ENCODE assay signal across 13 cellular contexts in the genomic region with DNA sequence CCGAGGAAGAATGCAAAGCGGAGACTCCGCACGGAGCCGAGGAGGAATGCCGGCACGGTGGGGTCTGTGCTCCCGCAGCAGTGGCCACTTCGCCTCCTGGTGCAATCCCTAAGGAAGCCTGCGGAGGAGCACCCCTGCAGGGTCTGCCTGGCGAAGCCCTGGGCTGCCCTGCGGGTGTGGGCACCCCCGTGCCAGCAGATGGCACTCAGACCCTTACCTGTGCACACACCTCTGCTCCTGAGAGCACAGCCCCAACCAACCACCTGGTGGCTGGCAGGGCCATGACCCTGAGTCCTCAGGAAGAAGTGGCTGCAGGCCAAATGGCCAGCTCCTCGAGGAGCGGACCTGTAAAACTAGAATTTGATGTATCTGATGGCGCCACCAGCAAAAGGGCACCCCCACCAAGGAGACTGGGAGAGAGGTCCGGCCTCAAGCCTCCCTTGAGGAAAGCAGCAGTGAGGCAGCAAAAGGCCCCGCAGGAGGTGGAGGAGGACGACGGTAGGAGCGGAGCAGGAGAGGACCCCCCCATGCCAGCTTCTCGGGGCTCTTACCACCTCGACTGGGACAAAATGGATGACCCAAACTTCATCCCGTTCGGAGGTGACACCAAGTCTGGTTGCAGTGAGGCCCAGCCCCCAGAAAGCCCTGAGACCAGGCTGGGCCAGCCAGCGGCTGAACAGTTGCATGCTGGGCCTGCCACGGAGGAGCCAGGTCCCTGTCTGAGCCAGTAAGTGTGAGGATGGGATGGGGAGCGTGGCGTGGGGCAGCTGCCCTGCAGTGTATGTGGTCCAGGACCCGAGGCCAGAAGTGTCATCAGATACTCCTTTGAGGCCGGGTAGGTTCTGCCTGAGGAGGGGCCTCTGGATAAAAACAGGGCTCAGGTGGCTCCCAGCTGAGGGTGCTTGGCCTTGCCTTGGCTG. TPM values are rescaled to one million over a fixed set of nuclear protein-coding genes. Genes with fewer than 3 reads are reported as not detected.
DNase-seq lines count a peak whose midpoint lies in the region; ATAC-seq, FAIRE-seq and TF ChIP-seq lines count a peak whose summit lies in the region.
"Had no signal": no experiment of that assay in that cellular context is flagged by ENCODE, and none has a peak within 500 bp of the region (broad histone marks: within the 10 kb centered on the region; RNA-seq: fewer than 3 reads in every experiment).

No MANE protein-coding gene starts in this region.

- H3K9me3 ChIP-seq in HepG2 (ENCODE audit: low read length) (no peaks in the 10 kb centered on the region), transverse colon (no peaks in the 10 kb centered on the region)
- H3K9me3 ChIP-seq: sigmoid colon had no signal

- H3K36me3 Mint-ChIP-seq in activated naive CD4-positive, alpha-beta T cell treated with anti-CD3 and anti-CD28 coated beads, Interleukin-2, amount 50 U/mL, for 72 hours, result peaks cover 68 to 71% of the 10 kb centered on the region in 2 donors
- H3K36me3 Mint-ChIP-seq in MCF 10A (ENCODE audit: insufficient read depth, unreplicated experiment), result peaks cover 60% of the 10 kb centered on the region

- H3K27me3 ChIP-seq in HepG2 (ENCODE audit: control insufficient read depth in 1 of 2, insufficient read depth in 2 of 2, low read length in 2 of 2), result no peaks in the 10 kb centered on the region
- no peaks in the 10 kb centered on the region for H3K27me3 ChIP-seq in transverse colon
- H3K27me3 ChIP-seq: sigmoid colon had no signal

- no peak for TF ChIP-seq POLR2A in HepG2 (IDR thresholded peaks at IDR 0.05; ENCODE audit: insufficient read depth in 1 of 2, low read depth in 2 of 2, low read length in 2 of 2)
- no peak for TF ChIP-seq POLR2A in transverse colon (IDR thresholded peaks at IDR 0.05)

- peaks cover 3% of the 10 kb centered on the region; the same call in 1 of the 2 replicates for H4K20me1 ChIP-seq in HepG2 (ENCODE audit: insufficient read depth, low read length)

- H3K36me3 ChIP-seq in HepG2 (replicated peaks in 1 of 2; ENCODE audit: control insufficient read depth in 1 of 2, insufficient read depth in 2 of 2, low read length in 2 of 2), result peaks cover 27 to 73% of the 10 kb centered on the region in 2 experiments; a peak in 4 of 5 replicates
- no peaks in the 10 kb centered on the region for H3K36me3 ChIP-seq in transverse colon

- intact Hi-C loops in MCF 10A (cut with micrococcal nuclease), result loop anchor here (10.0 kb wide), 1 partner anchor 384 kb away; the partner anchor contains the start of gene UVSSA
- intact Hi-C loops in HepG2 (cut with micrococcal nuclease; ENCODE audit: unreplicated experiment), result no loop called here
- intact Hi-C loops in transverse colon (cut with DNase I; ENCODE audit: low total_unique reads), result loop anchor here (2.0 kb wide), 1 partner anchor 34 kb away; no protein-coding TSS in a partner anchor

- H3K4me3 Mint-ChIP-seq in MCF 10A (ENCODE audit: unreplicated experiment), result peak overlapping the region; percentile 67

- TF ChIP-seq RAD21 in HepG2 (CRISPR knock-in tag; IDR thresholded peaks at IDR 0.05), result no peak

- no peaks in the 10 kb centered on the region for H3K27me3 Mint-ChIP-seq in MCF 10A (ENCODE audit: insufficient read depth, unreplicated experiment)

- 98% methylated on average over 22 of the region's 31 CpGs for WGBS in HepG2 (ENCODE audit: low lambda C conversion rate)
- 92% methylated on average over 31 of the region's 31 CpGs; no CpG with 5 or more reads in 1 of the 2 donors for WGBS in transverse colon (ENCODE audit: low coverage in 1 of 2), 2 donors

- H3K27ac Mint-ChIP-seq in activated naive CD4-positive, alpha-beta T cell treated with anti-CD3 and anti-CD28 coated beads, Interleukin-2, amount 50 U/mL, for 72 hours, result peak overlapping the region; percentile 72 to 81
- H3K27ac Mint-ChIP-seq in MCF 10A (ENCODE audit: low read depth, unreplicated experiment), result peak overlapping the region; percentile 94

- POLR2A ChIA-PET in MCF 10A (lab: Yijun Ruan, JAX) (interaction anchor here (0.7 to 3.4 kb wide), 7 partner anchors 12 to 381 kb away, joined by 3 to 33 read pairs (median 5); partner anchors contain the start of genes NSD2, SLBP and UVSSA), HepG2 (lab: Yijun Ruan, JAX) (no interaction called here)

- no peak for ATAC-seq in activated naive CD4-positive, alpha-beta T cell treated with anti-CD3 and anti-CD28 coated beads, Interleukin-2, amount 50 U/mL, for 72 hours
- ATAC-seq in HepG2, result no peak

- H3K4me3 ChIP-seq in HepG2 (replicated peaks in 1 of 3; ENCODE audit: insufficient read depth in 1 of 3, low read depth in 2 of 3, low read length in 3 of 3) (no peak overlapping the region), transverse colon (no peak overlapping the region)
- H3K4me3 ChIP-seq: sigmoid colon had no signal

- in situ Hi-C loops in HepG2 (cut with HindIII; ENCODE audit: extremely low pct_ligation_motif_present, low pct_unique_long_range_greater_than_20kb), result loop anchor here (5.0 kb wide), 1 partner anchor 36 kb away; no protein-coding TSS in a partner anchor
- in situ Hi-C loops in transverse colon (cut with MboI; ENCODE audit: low pct_ligation_motif_present in 1 of 4, low pct_unique_long_range_greater_than_20kb in 1 of 4, low sequenced_read_pairs in 3 of 4), result no loop called here

- peak; percentile 11 for TF ChIP-seq CTCF in MCF 10A (IDR thresholded peaks at IDR 0.05; ENCODE audit: unreplicated experiment)
- TF ChIP-seq CTCF in HepG2 (CRISPR knock-in tag; IDR thresholded peaks at IDR 0.05), result no peak
- no peak for TF ChIP-seq CTCF in transverse colon (IDR thresholded peaks at IDR 0.05)

- TF ChIP-seq EP300 in HepG2 (IDR thresholded peaks at IDR 0.05; ENCODE audit: low read depth in 2 of 2, low read length in 2 of 2) (no peak), HepG2 (CRISPR knock-in tag; IDR thresholded peaks at IDR 0.05; ENCODE audit: borderline replicate concordance) (no peak), transverse colon (IDR thresholded peaks at IDR 0.05; ENCODE audit: low read depth) (no peak)

- H3K4me1 ChIP-seq in HepG2 (ENCODE audit: insufficient read depth, low read length), result peaks cover 19% of the 10 kb centered on the region
- peaks cover 0 to 16% (median 1%) of the 10 kb centered on the region in 4 donors for H3K4me1 ChIP-seq in transverse colon

- no peak overlapping the region for H2AFZ ChIP-seq in HepG2 (ENCODE audit: low read length)

- H3K4me1 Mint-ChIP-seq in MCF 10A (ENCODE audit: insufficient read depth, unreplicated experiment), result peaks cover 45% of the 10 kb centered on the region

- H3K9ac ChIP-seq in HepG2 (ENCODE audit: insufficient read depth, low read depth, low read length), result no peak overlapping the region

- CTCF ChIA-PET in MCF 10A (lab: Yijun Ruan, JAX), result interaction anchor here (0.6 to 7.0 kb wide), 8 partner anchors 22 to 664 kb away, joined by 3 to 97 read pairs (median 4); no protein-coding TSS in a partner anchor
- CTCF ChIA-PET in HepG2 (lab: Yijun Ruan, JAX; ENCODE audit: low intra/inter-chr PET ratio, low total read pairs), result interaction anchor here (2.0 kb wide), 1 partner anchor 82 kb away, joined by 8 read pairs; no protein-coding TSS in a partner anchor

- H3K4me2 ChIP-seq in HepG2 (ENCODE audit: low read depth, low read length), result no peak overlapping the region

- H3K27ac ChIP-seq in HepG2 (ENCODE audit: extremely low read length, insufficient read depth, low read length) (no peak overlapping the region), transverse colon (peak overlapping the region; percentile 39 to 53 (median 48))

- no peak for DNase-seq in activated naive CD4-positive, alpha-beta T cell treated with anti-CD3 and anti-CD28 coated beads, Interleukin-2, amount 50 U/mL, for 72 hours (ENCODE audit: low spot score in 2 of 2)
- DNase-seq in activated naive CD4-positive, alpha-beta T cell (lab: John Stamatoyannopoulos, UW), result no peak
- DNase-seq in MCF 10A (ENCODE audit: unreplicated experiment) (no peak), HepG2 (ENCODE audit: low spot score) (no peak), transverse colon (no peak), NAMALWA (ENCODE audit: low spot score) (no peak)
- DNase-seq in stimulated activated CD4-positive, alpha-beta T cell treated with anti-CD3 and anti-CD28 coated beads, Interleukin-4, amount 100 ng/mL, for 4 hours, result no peak
- no peak for DNase-seq in stimulated activated CD4-positive, alpha-beta T cell treated with anti-CD3 and anti-CD28 coated beads, Interleukin-1b, Interleukin-23, amount 100 ng/mL, for 48 hours
- DNase-seq: activated CD8-positive, alpha-beta memory T cell treated with anti-CD3 and anti-CD28 coated beads for 24 hours; KG1; NCI-H2171 treated with DMSO at 0.1 percent for 48 hours; OCI-M1; sigmoid colon had no signal

- BruUV-seq in MCF 10A (replicated peaks; lab: Mats Ljungman, UMichigan), result no TSS peak
- BruUV-seq in HepG2 (replicated peaks; lab: Mats Ljungman, UMichigan), result no TSS peak

- no peak for FAIRE-seq in HepG2 (lab: Jason Lieb, UNC)

- no peaks in the 10 kb centered on the region for H3K9me3 Mint-ChIP-seq in activated naive CD4-positive, alpha-beta T cell treated with anti-CD3 and anti-CD28 coated beads, Interleukin-2, amount 50 U/mL, for 72 hours
- no peaks in the 10 kb centered on the region for H3K9me3 Mint-ChIP-seq in MCF 10A (ENCODE audit: unreplicated experiment)

- H3K79me2 ChIP-seq in HepG2 (ENCODE audit: insufficient read depth, low read length), result peaks cover 11% of the 10 kb centered on the region

RNA-seq across cellular contexts. Expression of gene TACC3, which starts 7.0 kb away (rescaled TPM):
- total RNA-seq in activated naive CD4-positive, alpha-beta T cell treated with anti-CD3 and anti-CD28 coated beads, Interleukin-2, amount 50 U/mL, for 72 hours, result 100 to 1,000 TPM; 195 to 295 TPM
- total RNA-seq in MCF 10A (2022), result 53.0 and 69.8 TPM in 2 replicates
- 21.2 and 35.4 TPM in 2 replicates for total RNA-seq in HepG2 (2016; rRNA removed; fragmentation: Illumina TruSeq; extraction: Trizol)
- total RNA-seq in HepG2 (2016; cell fraction: cytosol; rRNA removed; fragmentation: Illumina TruSeq; extraction: Trizol; ENCODE audit: low read depth), result 9.8 and 10.0 TPM in 2 replicates
- total RNA-seq in HepG2 (2016; cell fraction: insoluble cytoplasmic fraction; rRNA removed; fragmentation: Illumina TruSeq; extraction: Trizol), result 23.8 and 32.4 TPM in 2 replicates
- total RNA-seq in HepG2 (2016; cell fraction: membrane; rRNA removed; fragmentation: Illumina TruSeq; extraction: Trizol), result 15.9 and 17.1 TPM in 2 replicates
- total RNA-seq in HepG2 (2016; cell fraction: nucleus; rRNA removed; fragmentation: Illumina TruSeq; extraction: Trizol), result 24.3 and 29.3 TPM in 2 replicates
- polyA plus RNA-seq in HepG2 (2011; rRNA removed), result 15.7 and 20.3 TPM in 2 replicates
- polyA plus RNA-seq in HepG2 (2011; cell fraction: cytosol; rRNA removed), result 8.7 and 16.8 TPM in 2 replicates
- polyA plus RNA-seq in HepG2 (2011; cell fraction: nucleus; rRNA removed), result 68.2 and 101 TPM in 2 replicates
- 16.3 and 27.3 TPM in 2 replicates for polyA plus RNA-seq in HepG2 (2012)
- polyA plus RNA-seq in HepG2 (2016; cell fraction: cytosol; fragmentation: Illumina TruSeq; extraction: Trizol; ENCODE audit: low read depth), result 5.5 and 6.4 TPM in 2 replicates
- polyA plus RNA-seq in HepG2 (2016; cell fraction: insoluble cytoplasmic fraction; fragmentation: Illumina TruSeq; extraction: Trizol; ENCODE audit: low read depth), result 59.5 and 79.8 TPM in 2 replicates
- polyA plus RNA-seq in HepG2 (2016; cell fraction: membrane; fragmentation: Illumina TruSeq; extraction: Trizol; ENCODE audit: low read depth), result 10.8 and 13.8 TPM in 2 replicates
- polyA plus RNA-seq in HepG2 (2016; cell fraction: nucleus; fragmentation: Illumina TruSeq; extraction: Trizol; ENCODE audit: insufficient read depth, low read depth), result 133 and 138 TPM in 2 replicates
- polyA minus RNA-seq in HepG2 (2011; rRNA and poly(A)+ RNA removed; ENCODE audit: low replicate concordance), result 12.7 and 22.2 TPM in 2 replicates
- polyA minus RNA-seq in HepG2 (2011; cell fraction: cytosol; rRNA and poly(A)+ RNA removed), result 7.4 and 8.9 TPM in 2 replicates
- polyA minus RNA-seq in HepG2 (2011; cell fraction: nucleus; rRNA and poly(A)+ RNA removed), result 10.9 and 13.8 TPM in 2 replicates
- 100 to 1,000 TPM in 1 of 4 donors, 10 to 100 TPM in 1, 1 to 10 TPM in 2; 5.9 to 175 (median 23.1) TPM for total RNA-seq in transverse colon

RNA-seq across cellular contexts. Expression of gene TMEM129, which starts 7.2 kb away (rescaled TPM):
- total RNA-seq in activated naive CD4-positive, alpha-beta T cell treated with anti-CD3 and anti-CD28 coated beads, Interleukin-2, amount 50 U/mL, for 72 hours, result 10 to 100 TPM; 12.7 to 14.9 TPM
- total RNA-seq in MCF 10A (2022) (25.5 and 38.3 TPM in 2 replicates), HepG2 (2016; rRNA removed; fragmentation: Illumina TruSeq; extraction: Trizol) (15.5 and 25.8 TPM in 2 replicates), transverse colon (100 to 1,000 TPM in 1 of 4 donors, 10 to 100 TPM in 3; 66.1 to 116 (median 86.6) TPM)
- total RNA-seq in HepG2 (2016; cell fraction: cytosol; rRNA removed; fragmentation: Illumina TruSeq; extraction: Trizol; ENCODE audit: low read depth), result 9.2 and 12.7 TPM in 2 replicates
- total RNA-seq in HepG2 (2016; cell fraction: insoluble cytoplasmic fraction; rRNA removed; fragmentation: Illumina TruSeq; extraction: Trizol), result 14.4 and 26.2 TPM in 2 replicates
- total RNA-seq in HepG2 (2016; cell fraction: membrane; rRNA removed; fragmentation: Illumina TruSeq; extraction: Trizol), result 28.5 and 34.5 TPM in 2 replicates
- 20.4 and 23.0 TPM in 2 replicates for total RNA-seq in HepG2 (2016; cell fraction: nucleus; rRNA removed; fragmentation: Illumina TruSeq; extraction: Trizol)
- 19.0 and 36.1 TPM in 2 replicates for polyA plus RNA-seq in HepG2 (2011; rRNA removed)
- polyA plus RNA-seq in HepG2 (2011; cell fraction: cytosol; rRNA removed), result 18.9 and 32.3 TPM in 2 replicates
- 79.1 and 84.6 TPM in 2 replicates for polyA plus RNA-seq in HepG2 (2011; cell fraction: nucleus; rRNA removed)
- polyA plus RNA-seq in HepG2 (2012), result 16.1 and 20.7 TPM in 2 replicates
- polyA plus RNA-seq in HepG2 (2016; cell fraction: cytosol; fragmentation: Illumina TruSeq; extraction: Trizol; ENCODE audit: low read depth), result 9.4 and 10.4 TPM in 2 replicates
- 14.1 and 16.2 TPM in 2 replicates for polyA plus RNA-seq in HepG2 (2016; cell fraction: insoluble cytoplasmic fraction; fragmentation: Illumina TruSeq; extraction: Trizol; ENCODE audit: low read depth)
- polyA plus RNA-seq in HepG2 (2016; cell fraction: membrane; fragmentation: Illumina TruSeq; extraction: Trizol; ENCODE audit: low read depth), result 21.6 and 23.3 TPM in 2 replicates
- 36.1 and 41.5 TPM in 2 replicates for polyA plus RNA-seq in HepG2 (2016; cell fraction: nucleus; fragmentation: Illumina TruSeq; extraction: Trizol; ENCODE audit: insufficient read depth, low read depth)
- 7.1 and 61.3 TPM in 2 replicates for polyA minus RNA-seq in HepG2 (2011; rRNA and poly(A)+ RNA removed; ENCODE audit: low replicate concordance)
- 18.8 and 21.5 TPM in 2 replicates for polyA minus RNA-seq in HepG2 (2011; cell fraction: cytosol; rRNA and poly(A)+ RNA removed)
- 6.4 and 8.5 TPM in 2 replicates for polyA minus RNA-seq in HepG2 (2011; cell fraction: nucleus; rRNA and poly(A)+ RNA removed)

RNA-seq across cellular contexts. Expression of gene SLBP, which starts 16.2 kb away (rescaled TPM):
- total RNA-seq in activated naive CD4-positive, alpha-beta T cell treated with anti-CD3 and anti-CD28 coated beads, Interleukin-2, amount 50 U/mL, for 72 hours, result 100 to 1,000 TPM in 1 of 2 donors, 10 to 100 TPM in 1; 73.0 to 110 TPM
- total RNA-seq in MCF 10A (2022) (37.1 and 43.5 TPM in 2 replicates), HepG2 (2016; rRNA removed; fragmentation: Illumina TruSeq; extraction: Trizol) (104 and 131 TPM in 2 replicates), transverse colon (10 to 100 TPM in 3 of 4 donors, 1 to 10 TPM in 1; 7.6 to 47.5 (median 31.6) TPM)
- total RNA-seq in HepG2 (2016; cell fraction: cytosol; rRNA removed; fragmentation: Illumina TruSeq; extraction: Trizol; ENCODE audit: low read depth), result 19.5 and 20.5 TPM in 2 replicates
- 103 and 128 TPM in 2 replicates for total RNA-seq in HepG2 (2016; cell fraction: insoluble cytoplasmic fraction; rRNA removed; fragmentation: Illumina TruSeq; extraction: Trizol)
- total RNA-seq in HepG2 (2016; cell fraction: membrane; rRNA removed; fragmentation: Illumina TruSeq; extraction: Trizol), result 43.3 and 44.2 TPM in 2 replicates
- 39.3 and 41.5 TPM in 2 replicates for total RNA-seq in HepG2 (2016; cell fraction: nucleus; rRNA removed; fragmentation: Illumina TruSeq; extraction: Trizol)
- polyA plus RNA-seq in HepG2 (2011; rRNA removed), result 29.8 and 43.9 TPM in 2 replicates
- polyA plus RNA-seq in HepG2 (2011; cell fraction: cytosol; rRNA removed), result 22.0 and 30.6 TPM in 2 replicates
- 12.8 and 13.8 TPM in 2 replicates for polyA plus RNA-seq in HepG2 (2011; cell fraction: nucleus; rRNA removed)
- polyA plus RNA-seq in HepG2 (2012), result 30.0 and 43.7 TPM in 2 replicates
- 10.3 and 11.7 TPM in 2 replicates for polyA plus RNA-seq in HepG2 (2016; cell fraction: cytosol; fragmentation: Illumina TruSeq; extraction: Trizol; ENCODE audit: low read depth)
- polyA plus RNA-seq in HepG2 (2016; cell fraction: insoluble cytoplasmic fraction; fragmentation: Illumina TruSeq; extraction: Trizol; ENCODE audit: low read depth), result 140 and 142 TPM in 2 replicates
- 24.5 and 24.6 TPM in 2 replicates for polyA plus RNA-seq in HepG2 (2016; cell fraction: membrane; fragmentation: Illumina TruSeq; extraction: Trizol; ENCODE audit: low read depth)
- polyA plus RNA-seq in HepG2 (2016; cell fraction: nucleus; fragmentation: Illumina TruSeq; extraction: Trizol; ENCODE audit: insufficient read depth, low read depth), result 69.4 and 73.3 TPM in 2 replicates
- 12.5 and 24.7 TPM in 2 replicates for polyA minus RNA-seq in HepG2 (2011; rRNA and poly(A)+ RNA removed; ENCODE audit: low replicate concordance)
- polyA minus RNA-seq in HepG2 (2011; cell fraction: cytosol; rRNA and poly(A)+ RNA removed), result 19.7 and 22.7 TPM in 2 replicates
- polyA minus RNA-seq in HepG2 (2011; cell fraction: nucleus; rRNA and poly(A)+ RNA removed), result 10.8 and 13.7 TPM in 2 replicates

RNA-seq across cellular contexts. Expression of gene FAM53A, which starts 44.2 kb away (rescaled TPM):
- total RNA-seq in activated naive CD4-positive, alpha-beta T cell treated with anti-CD3 and anti-CD28 coated beads, Interleukin-2, amount 50 U/mL, for 72 hours, result 1 to 10 TPM; 3.0 to 5.4 TPM
- total RNA-seq in MCF 10A (2022) (5.0 and 6.6 TPM in 2 replicates), HepG2 (2016; rRNA removed; fragmentation: Illumina TruSeq; extraction: Trizol) (0.62 and 1.1 TPM in 2 replicates), transverse colon (10 to 100 TPM in 1 of 4 donors, 1 to 10 TPM in 3; 1.4 to 32.9 (median 2.7) TPM)
- total RNA-seq in HepG2 (2016; cell fraction: cytosol; rRNA removed; fragmentation: Illumina TruSeq; extraction: Trizol; ENCODE audit: low read depth), result 1.9 TPM in 1 of 2 replicates, not detected in the other
- 0.22 and 0.56 TPM in 2 replicates for total RNA-seq in HepG2 (2016; cell fraction: insoluble cytoplasmic fraction; rRNA removed; fragmentation: Illumina TruSeq; extraction: Trizol)
- total RNA-seq in HepG2 (2016; cell fraction: membrane; rRNA removed; fragmentation: Illumina TruSeq; extraction: Trizol), result 0.83 and 1.1 TPM in 2 replicates
- total RNA-seq in HepG2 (2016; cell fraction: nucleus; rRNA removed; fragmentation: Illumina TruSeq; extraction: Trizol), result 0.43 and 0.44 TPM in 2 replicates
- 0.46 and 0.48 TPM in 2 replicates for polyA plus RNA-seq in HepG2 (2011; rRNA removed)
- 0.33 and 0.60 TPM in 2 replicates for polyA plus RNA-seq in HepG2 (2011; cell fraction: cytosol; rRNA removed)
- 0.69 and 0.85 TPM in 2 replicates for polyA plus RNA-seq in HepG2 (2011; cell fraction: nucleus; rRNA removed)
- polyA plus RNA-seq in HepG2 (2012), result 0.20 and 0.35 TPM in 2 replicates
- polyA plus RNA-seq in HepG2 (2016; cell fraction: cytosol; fragmentation: Illumina TruSeq; extraction: Trizol; ENCODE audit: low read depth), result 0.21 and 0.32 TPM in 2 replicates
- 0.46 and 0.47 TPM in 2 replicates for polyA plus RNA-seq in HepG2 (2016; cell fraction: insoluble cytoplasmic fraction; fragmentation: Illumina TruSeq; extraction: Trizol; ENCODE audit: low read depth)
- 0.26 and 0.55 TPM in 2 replicates for polyA plus RNA-seq in HepG2 (2016; cell fraction: membrane; fragmentation: Illumina TruSeq; extraction: Trizol; ENCODE audit: low read depth)
- polyA plus RNA-seq in HepG2 (2016; cell fraction: nucleus; fragmentation: Illumina TruSeq; extraction: Trizol; ENCODE audit: insufficient read depth, low read depth), result 0.53 and 0.70 TPM in 2 replicates
- 0.62 and 1.6 TPM in 2 replicates for polyA minus RNA-seq in HepG2 (2011; rRNA and poly(A)+ RNA removed; ENCODE audit: low replicate concordance)
- polyA minus RNA-seq in HepG2 (2011; cell fraction: cytosol; rRNA and poly(A)+ RNA removed), result not detected in 2 replicates
- 0.13 and 0.50 TPM in 2 replicates for polyA minus RNA-seq in HepG2 (2011; cell fraction: nucleus; rRNA and poly(A)+ RNA removed)
